20 cellular contexts compared by ENCODE assay signal in the genomic region with DNA sequence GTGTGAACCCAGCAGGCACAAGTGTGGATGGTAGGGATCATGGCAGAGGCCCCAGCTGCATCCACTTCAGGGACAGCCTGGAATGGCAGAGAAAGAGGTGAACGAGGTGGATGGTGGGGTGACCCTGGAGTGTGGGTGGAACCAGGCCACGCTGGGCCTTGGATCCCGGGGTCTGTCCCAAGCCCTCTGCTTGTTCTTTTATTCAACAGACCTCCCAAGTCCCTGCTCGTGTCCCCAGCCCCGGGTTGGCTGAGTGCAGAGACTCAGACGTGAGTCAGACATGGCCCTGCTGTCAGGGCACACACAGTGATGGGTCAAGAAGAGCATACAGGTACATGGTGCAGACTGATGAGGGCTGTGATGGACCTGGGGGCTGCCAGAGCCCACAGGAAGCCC. TPM values are rescaled to one million over a fixed set of nuclear protein-coding genes. Genes with fewer than 3 reads are reported as not detected.
DNase-seq lines count a peak whose midpoint lies in the region; ATAC-seq, FAIRE-seq and TF ChIP-seq lines count a peak whose summit lies in the region.
"Had no signal": no experiment of that assay in that cellular context is flagged by ENCODE, and none has a peak within 500 bp of the region (broad histone marks: within the 10 kb centered on the region; RNA-seq: fewer than 3 reads in every experiment).

No MANE protein-coding gene starts in this region.

- no peaks in the 10 kb centered on the region for H3K9me2 ChIP-seq in HCT116 (ENCODE audit: insufficient read depth)

- POLR2A ChIA-PET in HCT116 (lab: Charles Lee), result no interaction called here

- peaks cover 44% of the 10 kb centered on the region for H3K27me3 Mint-ChIP-seq in chondrocyte (ENCODE audit: low read depth)
- H3K27me3 Mint-ChIP-seq in nephron (ENCODE audit: low read depth), result peaks cover 12% of the 10 kb centered on the region

- H2AFZ ChIP-seq in HCT116 (ENCODE audit: low read depth, low read length, poor library complexity, severe bottlenecking), result no peak overlapping the region

- no TSS peak for BruUV-seq in HCT116 (replicated peaks; lab: Mats Ljungman, UMichigan)

- H3K4me1 Mint-ChIP-seq in chondrocyte (ENCODE audit: low read depth), result peaks cover 11% of the 10 kb centered on the region
- peaks cover 38% of the 10 kb centered on the region for H3K4me1 Mint-ChIP-seq in nephron
- H3K4me1 Mint-ChIP-seq: CD4-positive, alpha-beta memory T cell had no signal

- H3K27ac ChIP-seq in HCT116 (ENCODE audit: low read depth, low read length), result peak overlapping the region; percentile 22; the same call in 1 of the 2 replicates
- no peak overlapping the region for H3K27ac ChIP-seq in upper lobe of left lung
- H3K27ac ChIP-seq in right atrium auricular region, result no peak overlapping the region
- H3K27ac ChIP-seq: BLaER1, HL-60, SK-N-MC had no signal

- TF ChIP-seq RAD21 in HCT116 (IDR thresholded peaks at IDR 0.05; ENCODE audit: low read depth), result no peak

- TF ChIP-seq POLR2A in HCT116 (IDR thresholded peaks at IDR 0.05; ENCODE audit: borderline replicate concordance, extremely low read depth, insufficient read depth, insufficient read length) (no peak), upper lobe of left lung (IDR thresholded peaks at IDR 0.05) (no peak)

- H3K4me3 Mint-ChIP-seq in chondrocyte (ENCODE audit: unreplicated experiment) (no peak overlapping the region), nephron (no peak overlapping the region)
- H3K4me3 Mint-ChIP-seq: CD4-positive, alpha-beta memory T cell had no signal

- H3K9ac ChIP-seq in HCT116 (ENCODE audit: low read length), result no peak overlapping the region
- H3K9ac ChIP-seq: BLaER1 had no signal

- H3K79me2 ChIP-seq in HCT116 (ENCODE audit: insufficient read depth, low read length), result peaks cover 99% of the 10 kb centered on the region

- H3K4me1 ChIP-seq in HCT116 (ENCODE audit: control insufficient read depth in 1 of 2, insufficient read depth in 2 of 2, low read length in 2 of 2) (peaks cover 48 to 53% of the 10 kb centered on the region in 2 experiments), upper lobe of left lung (peaks cover 0 to 11% (median 9%) of the 10 kb centered on the region in 4 donors), right atrium auricular region (no peaks in the 10 kb centered on the region)
- H3K4me1 ChIP-seq: BLaER1 had no signal

- H3K36me3 Mint-ChIP-seq in chondrocyte (ENCODE audit: low read depth) (peaks cover 3% of the 10 kb centered on the region), nephron (ENCODE audit: low read depth) (peaks cover 7% of the 10 kb centered on the region)
- H3K36me3 Mint-ChIP-seq: CD4-positive, alpha-beta memory T cell had no signal

- WGBS in upper lobe of left lung, 2 donors, result 51 to 81% methylated on average over 3 to 6 of the region's 6 CpGs

- H3K36me3 ChIP-seq in HCT116 (ENCODE audit: control insufficient read depth in 1 of 2, insufficient read depth in 2 of 2, low read length in 2 of 2) (peaks cover 0 to 4% of the 10 kb centered on the region in 2 experiments; a peak in 1 of 4 replicates), upper lobe of left lung (no peaks in the 10 kb centered on the region), right atrium auricular region (no peaks in the 10 kb centered on the region)
- H3K36me3 ChIP-seq: BLaER1 had no signal

- intact Hi-C loops in HCT116 (cut with micrococcal nuclease), result no loop called here

- H3K27me3 ChIP-seq in HCT116 (ENCODE audit: insufficient read depth, low read length) (no peaks in the 10 kb centered on the region), upper lobe of left lung (no peaks in the 10 kb centered on the region), right atrium auricular region (no peaks in the 10 kb centered on the region)

- no peak for TF ChIP-seq EP300 in upper lobe of left lung (IDR thresholded peaks at IDR 0.05)

- DNase-seq in HCT116 (ENCODE audit: low read depth, low spot score) (no peak), chondrocyte (ENCODE audit: low spot score) (peak; percentile 51), urothelium cell line (ENCODE audit: low spot score) (no peak), upper lobe of left lung (no peak), right atrium auricular region (ENCODE audit: low spot score) (no peak)
- DNase-seq: CD4-positive, alpha-beta memory T cell; DMS153; KG1; NCI-H1105 treated with DMSO at 0.1 percent for 48 hours; OCI-M1 had no signal

- FAIRE-seq in urothelium cell line (lab: Jason Lieb, UNC), result peak; percentile 84
- FAIRE-seq: GM12891 had no signal

- CTCF ChIA-PET in HCT116 (lab: Charles Lee), result no interaction called here

- H3K4me2 ChIP-seq in HCT116 (ENCODE audit: low read length), result peak overlapping the region; percentile 56; the same call in 1 of the 2 replicates
- H3K4me2 ChIP-seq: BLaER1 had no signal

- H3K27ac Mint-ChIP-seq in chondrocyte (ENCODE audit: unreplicated experiment) (no peak overlapping the region), nephron (peak overlapping the region; percentile 7 to 40 (median 7))
- H3K27ac Mint-ChIP-seq: CD4-positive, alpha-beta memory T cell had no signal

- TF ChIP-seq CTCF in HCT116 (IDR thresholded peaks at IDR 0.05 in 2 of 3, conservative IDR thresholded peaks at IDR 0.05 in 1 of 3; ENCODE audit: borderline replicate concordance in 1 of 3, insufficient read depth in 1 of 3, low read depth in 2 of 3, low read length in 2 of 3), result no peak
- no peak for TF ChIP-seq CTCF in chondrocyte (IDR thresholded peaks at IDR 0.05)
- no peak for TF ChIP-seq CTCF in nephron (IDR thresholded peaks at IDR 0.05; ENCODE audit: unreplicated experiment in 3 of 3)
- no peak for TF ChIP-seq CTCF in upper lobe of left lung (IDR thresholded peaks at IDR 0.05)
- no peak for TF ChIP-seq CTCF in right atrium auricular region (IDR thresholded peaks at IDR 0.05)

- RAD21 ChIA-PET in HCT116 (lab: Charles Lee; ENCODE audit: low non-redundant PET in 1 of 2, low total read pairs in 2 of 2, uncharacterized antibody in 2 of 2, unreplicated experiment in 2 of 2), result no interaction called here

- ATAC-seq in HCT116, result no peak
- no peak for ATAC-seq in HG02798 (IDR thresholded peaks at IDR 0.05; ENCODE audit: poor library complexity, unreplicated experiment)
- ATAC-seq in GM19035 (IDR thresholded peaks at IDR 0.05; ENCODE audit: unreplicated experiment), result no peak
- no peak for ATAC-seq in upper lobe of left lung (ENCODE audit: low FRiP score in 2 of 2)

- no peaks in the 10 kb centered on the region for H3K9me3 ChIP-seq in HCT116 (ENCODE audit: control insufficient read depth in 1 of 2, insufficient read depth in 1 of 2, low read depth in 1 of 2, low read length in 2 of 2)
- no peaks in the 10 kb centered on the region for H3K9me3 ChIP-seq in upper lobe of left lung
- H3K9me3 ChIP-seq in right atrium auricular region, result no peaks in the 10 kb centered on the region

- H3K9me3 Mint-ChIP-seq in chondrocyte (ENCODE audit: low read depth), result peaks cover 1% of the 10 kb centered on the region
- H3K9me3 Mint-ChIP-seq in nephron, result peaks cover 7% of the 10 kb centered on the region

- H4K20me1 ChIP-seq in HCT116 (ENCODE audit: insufficient read depth), result peaks cover 9% of the 10 kb centered on the region; the same call in 1 of the 2 replicates

- H3K4me3 ChIP-seq in HCT116 (replicated peaks in 1 of 2; ENCODE audit: low read depth in 1 of 2, low read length in 2 of 2), result no peak overlapping the region
- H3K4me3 ChIP-seq in upper lobe of left lung, result no peak overlapping the region
- H3K4me3 ChIP-seq in right atrium auricular region, result no peak overlapping the region
- H3K4me3 ChIP-seq: BLaER1, SK-N-MC had no signal

TF ChIP-seq in HCT116, 20 proteins besides CTCF, POLR2A, EP300 and RAD21 (continues in another document):
- no peak for TF ChIP-seq SIN3A (IDR thresholded peaks at IDR 0.05; ENCODE audit: low read depth)
- TF ChIP-seq, protein P1, sequence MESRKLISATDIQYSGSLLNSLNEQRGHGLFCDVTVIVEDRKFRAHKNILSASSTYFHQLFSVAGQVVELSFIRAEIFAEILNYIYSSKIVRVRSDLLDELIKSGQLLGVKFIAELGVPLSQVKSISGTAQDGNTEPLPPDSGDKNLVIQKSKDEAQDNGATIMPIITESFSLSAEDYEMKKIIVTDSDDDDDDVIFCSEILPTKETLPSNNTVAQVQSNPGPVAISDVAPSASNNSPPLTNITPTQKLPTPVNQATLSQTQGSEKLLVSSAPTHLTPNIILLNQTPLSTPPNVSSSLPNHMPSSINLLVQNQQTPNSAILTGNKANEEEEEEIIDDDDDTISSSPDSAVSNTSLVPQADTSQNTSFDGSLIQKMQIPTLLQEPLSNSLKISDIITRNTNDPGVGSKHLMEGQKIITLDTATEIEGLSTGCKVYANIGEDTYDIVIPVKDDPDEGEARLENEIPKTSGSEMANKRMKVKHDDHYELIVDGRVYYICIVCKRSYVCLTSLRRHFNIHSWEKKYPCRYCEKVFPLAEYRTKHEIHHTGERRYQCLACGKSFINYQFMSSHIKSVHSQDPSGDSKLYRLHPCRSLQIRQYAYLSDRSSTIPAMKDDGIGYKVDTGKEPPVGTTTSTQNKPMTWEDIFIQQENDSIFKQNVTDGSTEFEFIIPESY (IDR thresholded peaks at IDR 0.05; ENCODE audit: extremely low read depth, insufficient replicate concordance, low read length), result no peak
- TF ChIP-seq CBX3 (IDR thresholded peaks at IDR 0.05; ENCODE audit: low read depth), result no peak
- TF ChIP-seq EGR1 (IDR thresholded peaks at IDR 0.05; ENCODE audit: low read depth), result no peak
- no peak for TF ChIP-seq SP1 (IDR thresholded peaks at IDR 0.05; ENCODE audit: low read depth)
- TF ChIP-seq EZH2 (IDR thresholded peaks at IDR 0.05), result no peak
- no peak for TF ChIP-seq ELF1 (IDR thresholded peaks at IDR 0.05; ENCODE audit: borderline replicate concordance, low read depth)
- TF ChIP-seq, protein P2, sequence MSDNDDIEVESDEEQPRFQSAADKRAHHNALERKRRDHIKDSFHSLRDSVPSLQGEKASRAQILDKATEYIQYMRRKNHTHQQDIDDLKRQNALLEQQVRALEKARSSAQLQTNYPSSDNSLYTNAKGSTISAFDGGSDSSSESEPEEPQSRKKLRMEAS (IDR thresholded peaks at IDR 0.05), result no peak
- TF ChIP-seq YY1 (IDR thresholded peaks at IDR 0.05; ENCODE audit: extremely low read depth, insufficient replicate concordance, low read depth, low read length), result no peak
- no peak for TF ChIP-seq SRF (IDR thresholded peaks at IDR 0.05; ENCODE audit: low read depth)
- no peak for TF ChIP-seq POLR2AphosphoS5 (IDR thresholded peaks at IDR 0.05; ENCODE audit: low read depth, low read length)
- TF ChIP-seq ZNF274 (IDR thresholded peaks at IDR 0.05; ENCODE audit: low read depth, low read length), result no peak

RNA-seq across cellular contexts. Expression of a gene that starts 6.6 kb away (rescaled TPM):
- total RNA-seq in HCT116 (2021; ENCODE audit: unreplicated experiment) (67.5 TPM), chondrocyte (0.25 to 0.58 TPM (median 0.51 TPM) in 3 replicates), upper lobe of left lung (10 to 100 TPM; 13.8 to 55.5 (median 22.7) TPM), right atrium auricular region (under 1 TPM in 1 of 2 donors, not detected in 1; 0.24 TPM)
- polyA plus RNA-seq in HCT116 (2012), result 41.9 and 45.9 TPM in 2 replicates
- total RNA-seq: H4, HT1080, RPMI7951 had no signal
- polyA plus RNA-seq: CD4-positive, alpha-beta memory T cell had no signal

RNA-seq across cellular contexts. Expression of a gene that starts 57.0 kb away (rescaled TPM):
- total RNA-seq in HCT116 (2021; ENCODE audit: unreplicated experiment), result 26.9 TPM
- polyA plus RNA-seq in HCT116 (2012), result 16.9 and 17.4 TPM in 2 replicates
- total RNA-seq in chondrocyte, result 10.6 to 17.2 TPM (median 15.1 TPM) in 3 replicates
- 10 to 100 TPM; 13.1 to 68.1 (median 15.8) TPM for total RNA-seq in upper lobe of left lung
- 10 to 100 TPM; 10.5 to 12.1 TPM for total RNA-seq in right atrium auricular region
